In genomic region chr3:15345608-15346137, GRCh38 we compare ENCODE assay signal across 10 cellular contexts. TPM values are rescaled to one million over a fixed set of nuclear protein-coding genes. Genes with fewer than 3 reads are reported as not detected.
DNase-seq lines count a peak whose midpoint lies in the region; ATAC-seq and TF ChIP-seq lines count a peak whose summit lies in the region.
"Had no signal": no experiment of that assay in that cellular context is flagged by ENCODE, and none has a peak within 500 bp of the region (broad histone marks: within the 10 kb centered on the region; RNA-seq: fewer than 3 reads in every experiment).

No MANE protein-coding gene starts in this region.

- 73% methylated on average over 4 of the region's 4 CpGs for WGBS in prostate gland

- no peaks in the 10 kb centered on the region for H4K20me1 ChIP-seq in OCI-LY3 (ENCODE audit: insufficient read depth, low read length)

- H3K36me3 ChIP-seq in CD4-positive, alpha-beta memory T cell (ENCODE audit: insufficient read depth, low read length) = no peaks in the 10 kb centered on the region
- H3K36me3 ChIP-seq in OCI-LY3 (replicated peaks; ENCODE audit: low read depth, low read length) (peaks cover 7% of the 10 kb centered on the region), prostate gland (no peaks in the 10 kb centered on the region)

- H3K4me3 Mint-ChIP-seq in CD4-positive, alpha-beta memory T cell = peak overlapping the region in 6 of 8 donors; percentile 23 to 70 (median 41)
- H3K4me3 Mint-ChIP-seq: activated CD4-positive, alpha-beta memory T cell treated with anti-CD3 and anti-CD28 coated beads, Interleukin-2, amount 10 ng/mL, durations not matched to agents 7 days and 5 days had no signal

- H3K4me1 Mint-ChIP-seq in CD4-positive, alpha-beta memory T cell = peaks cover 51 to 79% (median 67%) of the 10 kb centered on the region in 4 donors

- H3K36me3 Mint-ChIP-seq in CD4-positive, alpha-beta memory T cell = peaks cover 2 to 5% of the 10 kb centered on the region in 2 donors

- ATAC-seq in HG02970 (IDR thresholded peaks at IDR 0.05; ENCODE audit: low FRiP score, unreplicated experiment) = peak; percentile 94

- H3K27ac Mint-ChIP-seq in CD4-positive, alpha-beta memory T cell = peak overlapping the region; percentile 36 to 91 (median 71)
- H3K27ac Mint-ChIP-seq: activated CD4-positive, alpha-beta memory T cell treated with anti-CD3 and anti-CD28 coated beads, Interleukin-2, amount 10 ng/mL, durations not matched to agents 7 days and 5 days had no signal

- DNase-seq in CD4-positive, alpha-beta memory T cell = peak in 2 of 5 donors; percentile 21 to 31
- DNase-seq in ureter (ENCODE audit: low spot score) = no peak
- DNase-seq in prostate gland (ENCODE audit: low spot score) = no peak
- DNase-seq in DMS 273 treated with DMSO at 0.1 percent for 48 hours (lab: John Stamatoyannopoulos, UW) = no peak
- DNase-seq in NCI-H2107 (lab: John Stamatoyannopoulos, UW) = no peak
- DNase-seq: activated CD4-positive, alpha-beta memory T cell treated with anti-CD3 and anti-CD28 coated beads, Interleukin-2, amount 10 ng/mL, durations not matched to agents 7 days and 5 days; effector CD8-positive, alpha-beta T cell had no signal

- peaks cover 0 to 13% (median 5%) of the 10 kb centered on the region in 8 donors for H3K9me3 Mint-ChIP-seq in CD4-positive, alpha-beta memory T cell

- H3K9ac ChIP-seq in OCI-LY3 (ENCODE audit: low read length) = peak overlapping the region; percentile 77

- POLR2A ChIA-PET in CD4-positive, alpha-beta memory T cell (lab: Charles Lee; ENCODE audit: partially characterized antibody) = interaction anchor here (0.6 to 4.8 kb wide), 10 partner anchors 9 to 140 kb away, joined by 3 to 47 read pairs (median 4); partner anchors contain the start of genes CAPN7 and SH3BP5

- H3K27ac ChIP-seq in CD4-positive, alpha-beta memory T cell (ENCODE audit: low read depth, low read length) = no peak overlapping the region
- H3K27ac ChIP-seq in OCI-LY3 (ENCODE audit: low read length) = peak overlapping the region; percentile 97
- no peak overlapping the region for H3K27ac ChIP-seq in prostate gland

- peaks cover 64% of the 10 kb centered on the region for H3K4me1 ChIP-seq in CD4-positive, alpha-beta memory T cell (ENCODE audit: insufficient read depth, low read length)
- H3K4me1 ChIP-seq in OCI-LY3 (ENCODE audit: low read length) (peaks cover 80% of the 10 kb centered on the region), prostate gland (replicated peaks) (no peaks in the 10 kb centered on the region)

- no peak overlapping the region for H2AFZ ChIP-seq in OCI-LY3 (ENCODE audit: low read depth, low read length)

- no peaks in the 10 kb centered on the region for H3K27me3 ChIP-seq in CD4-positive, alpha-beta memory T cell (ENCODE audit: insufficient read depth, low read length)
- H3K27me3 ChIP-seq in OCI-LY3 (ENCODE audit: low read depth, low read length) (no peaks in the 10 kb centered on the region), prostate gland (replicated peaks; ENCODE audit: insufficient read depth) (no peaks in the 10 kb centered on the region)

- intact Hi-C loops in CD4-positive, alpha-beta memory T cell (cut with micrococcal nuclease) = loop anchor here (2.0 kb wide), 1 partner anchor 17 kb away; no protein-coding TSS in a partner anchor
- intact Hi-C loops in prostate gland (cut with DNase I) = no loop called here

- no peaks in the 10 kb centered on the region for H3K9me3 ChIP-seq in CD4-positive, alpha-beta memory T cell (ENCODE audit: control insufficient read depth in 1 of 2, low read length in 2 of 2)
- H3K9me3 ChIP-seq in OCI-LY3 (ENCODE audit: insufficient read depth, low read length) = peaks cover 8% of the 10 kb centered on the region; the same call in 1 of the 2 replicates
- no peaks in the 10 kb centered on the region for H3K9me3 ChIP-seq in prostate gland

- CTCF ChIA-PET in CD4-positive, alpha-beta memory T cell (lab: Charles Lee; ENCODE audit: partially characterized antibody) = interaction anchor here (0.5 to 6.6 kb wide), 11 partner anchors 10 to 118 kb away, joined by 3 to 51 read pairs (median 5); partner anchors contain the start of gene SH3BP5

- no peak overlapping the region for H3K4me3 ChIP-seq in CD4-positive, alpha-beta memory T cell (ENCODE audit: low read length in 2 of 2)
- H3K4me3 ChIP-seq in OCI-LY3 (ENCODE audit: low read length) = peak overlapping the region; percentile 41; the same call in 1 of the 2 replicates
- no peak overlapping the region for H3K4me3 ChIP-seq in prostate gland

- peak overlapping the region; percentile 68 for H3K4me2 ChIP-seq in OCI-LY3 (ENCODE audit: low read length)

- no peaks in the 10 kb centered on the region for H3K27me3 Mint-ChIP-seq in CD4-positive, alpha-beta memory T cell

- TF ChIP-seq POLR2A in GM19099 (IDR thresholded peaks at IDR 0.05; ENCODE audit: extremely low read depth, insufficient read length, low read depth) (peak; percentile 41), prostate gland (IDR thresholded peaks at IDR 0.05) (no peak)

- TF ChIP-seq CTCF in OCI-LY3 (IDR thresholded peaks at IDR 0.05; ENCODE audit: low read depth, low read length) = no peak
- TF ChIP-seq CTCF in prostate gland (IDR thresholded peaks at IDR 0.05) = no peak

- no peaks in the 10 kb centered on the region for H3K79me2 ChIP-seq in OCI-LY3 (ENCODE audit: low read length)

RNA-seq across cellular contexts. Expression of gene SH3BP5, which starts 13.3 kb away (rescaled TPM):
- total RNA-seq in CD4-positive, alpha-beta memory T cell = 10 to 100 TPM; 55.8 to 56.9 TPM
- 100 to 1,000 TPM in 1 of 2 donors, 10 to 100 TPM in 1; 48.2 to 118 TPM for polyA plus RNA-seq in CD4-positive, alpha-beta memory T cell
- total RNA-seq in ureter (68.0 TPM), prostate gland (10 to 100 TPM; 13.3 to 71.6 TPM)
